ENCODE assay signal across 8 cellular contexts in genomic region chr16:27367463-27368357, GRCh38. TPM values are rescaled to one million over a fixed set of nuclear protein-coding genes. Genes with fewer than 3 reads are reported as not detected.
DNase-seq lines count a peak whose midpoint lies in the region; ATAC-seq and TF ChIP-seq lines count a peak whose summit lies in the region.

No MANE protein-coding gene starts in this region.

- peak; percentile 89 for TF ChIP-seq CTCF in choroid plexus epithelial cell (conservative IDR thresholded peaks at IDR 0.05; ENCODE audit: low read depth, low read length)
- TF ChIP-seq CTCF in left lung (IDR thresholded peaks at IDR 0.05), result peak; percentile 81 to 87

- H3K9me3 ChIP-seq in left lung, result no peaks in the 10 kb centered on the region

- H3K27ac ChIP-seq in left lung, result peak overlapping the region in 1 of 2 donors; percentile 78

- peak overlapping the region; percentile 98 for H3K27ac Mint-ChIP-seq in activated CD4-positive, alpha-beta T cell treated with anti-CD3 and anti-CD28 coated beads for 36 hours

- peaks cover 51% of the 10 kb centered on the region for H3K36me3 Mint-ChIP-seq in activated CD4-positive, alpha-beta T cell treated with anti-CD3 and anti-CD28 coated beads for 36 hours (ENCODE audit: low read depth)

- peaks cover 9 to 44% of the 10 kb centered on the region in 2 donors for H3K4me1 ChIP-seq in left lung

- H3K36me3 ChIP-seq in left lung, result peaks cover 0 to 23% of the 10 kb centered on the region in 2 donors

- no peaks in the 10 kb centered on the region for H3K27me3 ChIP-seq in left lung

- no peaks in the 10 kb centered on the region for H3K27me3 Mint-ChIP-seq in activated CD4-positive, alpha-beta T cell treated with anti-CD3 and anti-CD28 coated beads for 36 hours

- intact Hi-C loops in activated CD4-positive, alpha-beta T cell treated with anti-CD3 and anti-CD28 coated beads for 36 hours (cut with DNase I, micrococcal nuclease), result loop anchor here (1.0 to 5.0 kb wide), 18 partner anchors 35 to 775 kb away; partner anchors contain the start of genes IL21R (in 2 of the 2), KDM8 (in 1 of the 2) and NSMCE1 (in 1 of the 2)
- intact Hi-C loops in left lung (cut with DNase I), result loop anchor here in 1 of 2 donors (5.0 kb wide), 2 partner anchors 135 to 190 kb away; no protein-coding TSS in a partner anchor

- H3K9me3 Mint-ChIP-seq in activated CD4-positive, alpha-beta T cell treated with anti-CD3 and anti-CD28 coated beads for 36 hours (ENCODE audit: low read depth), result peaks cover 12% of the 10 kb centered on the region

- CTCF ChIA-PET in activated CD4-positive, alpha-beta T cell treated with anti-CD3 and anti-CD28 coated beads for 36 hours (lab: Charles Lee), result interaction anchor here (0.7 to 6.6 kb wide), 36 partner anchors 11 to 216 kb away, joined by 3 to 61 read pairs (median 5); partner anchors contain the start of gene IL21R

- DNase-seq in SIG-M5 treated with dmso at 0.1 percent for 504 hours (lab: John Stamatoyannopoulos, UW; ENCODE audit: unreplicated experiment) (peak; percentile 64), SIG-M5 (lab: John Stamatoyannopoulos, UW) (no peak), NCI-H2196 (lab: John Stamatoyannopoulos, UW; ENCODE audit: unreplicated experiment) (peak; percentile 26), choroid plexus epithelial cell (ENCODE audit: low read depth) (peak; percentile 84), left lung (peak; percentile 84 to 93)
- DNase-seq in activated CD4-positive, alpha-beta T cell treated with anti-CD3 and anti-CD28 coated beads for 36 hours, result peak; percentile 95
- peak; percentile 89 for DNase-seq in stimulated activated CD4-positive, alpha-beta T cell treated with anti-CD3 and anti-CD28 coated beads, Interleukin-4, amount 100 ng/mL, for 1 hour

- H3K4me3 ChIP-seq in choroid plexus epithelial cell (ENCODE audit: low read depth, low read length), result peak overlapping the region; percentile 22
- peak overlapping the region in 1 of 2 donors; percentile 15 for H3K4me3 ChIP-seq in left lung

- H3K4me3 Mint-ChIP-seq in activated CD4-positive, alpha-beta T cell treated with anti-CD3 and anti-CD28 coated beads for 36 hours, result peak overlapping the region; percentile 58

- peak; percentile 62 for ATAC-seq in HG02884 (IDR thresholded peaks at IDR 0.05; ENCODE audit: unreplicated experiment)
- ATAC-seq in activated CD4-positive, alpha-beta T cell treated with anti-CD3 and anti-CD28 coated beads for 36 hours, result peak; percentile 74
- peak; percentile 84 for ATAC-seq in left lung

- peaks cover 79% of the 10 kb centered on the region for H3K4me1 Mint-ChIP-seq in activated CD4-positive, alpha-beta T cell treated with anti-CD3 and anti-CD28 coated beads for 36 hours

- POLR2A ChIA-PET in activated CD4-positive, alpha-beta T cell treated with anti-CD3 and anti-CD28 coated beads for 36 hours (lab: Charles Lee), result interaction anchor here (0.6 to 4.1 kb wide), 18 partner anchors 10 to 189 kb away, joined by 3 to 103 read pairs (median 6); partner anchors contain the start of genes IL21R and KDM8

RNA-seq across cellular contexts. Expression of gene IL21R, which starts 34.3 kb away (rescaled TPM):
- 10 to 100 TPM; 61.8 to 73.5 TPM for total RNA-seq in activated CD4-positive, alpha-beta T cell treated with anti-CD3 and anti-CD28 coated beads for 36 hours
- 1 to 10 TPM; 3.9 to 4.2 TPM for total RNA-seq in left lung

RNA-seq across cellular contexts. Expression of gene IL4R, which starts 53.9 kb away (rescaled TPM):
- total RNA-seq in activated CD4-positive, alpha-beta T cell treated with anti-CD3 and anti-CD28 coated beads for 36 hours, result 100 to 1,000 TPM; 185 to 229 TPM
- total RNA-seq in left lung, result 100 to 1,000 TPM in 1 of 2 donors, 10 to 100 TPM in 1; 80.3 to 133 TPM

Comparison
In these comparisons a context has a peak if more than half of its experiments do, and no peak if none do; other contexts are left out.
1. RNA of gene IL21R, which starts 34.3 kb away (total RNA-seq): 61.8 to 73.5 TPM in activated CD4-positive, alpha-beta T cell treated with anti-CD3 and anti-CD28 coated beads for 36 hours; 3.9 to 4.2 TPM in left lung; every median in the first group is over 10 times any median in the second.
2. Peak in every context shown above with its lines, with median percentiles within 50 percentile points of each other: ATAC-seq.